ENCODE assay signal across 1 cellular context in the genomic region with DNA sequence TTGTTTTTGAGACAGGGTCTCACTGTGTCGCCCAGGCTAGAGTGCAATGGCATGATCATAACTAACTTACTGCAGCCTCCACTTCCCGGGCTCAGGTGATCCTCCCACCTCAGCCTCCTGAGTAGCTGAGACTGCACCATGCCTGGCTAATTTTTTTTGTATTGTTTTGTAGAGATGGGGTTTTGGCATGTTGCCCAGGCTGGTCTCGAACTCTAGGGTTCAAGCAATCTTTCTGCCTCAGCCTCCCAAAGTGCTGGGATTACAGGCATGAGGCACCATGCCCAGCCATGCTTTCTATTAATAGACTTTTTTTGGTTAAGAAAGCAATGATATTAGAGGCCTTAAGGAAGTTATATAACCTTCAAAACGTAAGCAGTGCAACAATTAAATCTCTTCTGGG.
TF ChIP-seq lines count a peak whose summit lies in the region.

No MANE protein-coding gene starts in this region.

TF ChIP-seq in WTC11, 78 proteins besides CTCF, POLR2A, EP300 and RAD21:
- TF ChIP-seq, protein P1, sequence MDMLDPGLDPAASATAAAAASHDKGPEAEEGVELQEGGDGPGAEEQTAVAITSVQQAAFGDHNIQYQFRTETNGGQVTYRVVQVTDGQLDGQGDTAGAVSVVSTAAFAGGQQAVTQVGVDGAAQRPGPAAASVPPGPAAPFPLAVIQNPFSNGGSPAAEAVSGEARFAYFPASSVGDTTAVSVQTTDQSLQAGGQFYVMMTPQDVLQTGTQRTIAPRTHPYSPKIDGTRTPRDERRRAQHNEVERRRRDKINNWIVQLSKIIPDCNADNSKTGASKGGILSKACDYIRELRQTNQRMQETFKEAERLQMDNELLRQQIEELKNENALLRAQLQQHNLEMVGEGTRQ (CRISPR knock-in tag; IDR thresholded peaks at IDR 0.05): no peak
- TF ChIP-seq, protein P2, sequence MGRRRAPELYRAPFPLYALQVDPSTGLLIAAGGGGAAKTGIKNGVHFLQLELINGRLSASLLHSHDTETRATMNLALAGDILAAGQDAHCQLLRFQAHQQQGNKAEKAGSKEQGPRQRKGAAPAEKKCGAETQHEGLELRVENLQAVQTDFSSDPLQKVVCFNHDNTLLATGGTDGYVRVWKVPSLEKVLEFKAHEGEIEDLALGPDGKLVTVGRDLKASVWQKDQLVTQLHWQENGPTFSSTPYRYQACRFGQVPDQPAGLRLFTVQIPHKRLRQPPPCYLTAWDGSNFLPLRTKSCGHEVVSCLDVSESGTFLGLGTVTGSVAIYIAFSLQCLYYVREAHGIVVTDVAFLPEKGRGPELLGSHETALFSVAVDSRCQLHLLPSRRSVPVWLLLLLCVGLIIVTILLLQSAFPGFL (CRISPR knock-in tag; IDR thresholded peaks at IDR 0.05; ENCODE audit: borderline replicate concordance): no peak
- TF ChIP-seq ZNF121 (CRISPR knock-in tag; IDR thresholded peaks at IDR 0.05) (no peak), SP1 (CRISPR knock-in tag; conservative IDR thresholded peaks at IDR 0.05) (no peak), CREB1 (CRISPR knock-in tag; IDR thresholded peaks at IDR 0.05) (no peak), ZNF396 (CRISPR knock-in tag; IDR thresholded peaks at IDR 0.05; ENCODE audit: borderline replicate concordance) (no peak), ZNF263 (CRISPR knock-in tag; IDR thresholded peaks at IDR 0.05; ENCODE audit: low read depth) (no peak), GRHL2 (CRISPR knock-in tag; IDR thresholded peaks at IDR 0.05; ENCODE audit: insufficient replicate concordance, severe bottlenecking) (no peak), ZNF317 (CRISPR knock-in tag; IDR thresholded peaks at IDR 0.05; ENCODE audit: borderline replicate concordance, low read depth) (no peak), OVOL2 (CRISPR knock-in tag; IDR thresholded peaks at IDR 0.05; ENCODE audit: borderline replicate concordance) (no peak), MXD4 (CRISPR knock-in tag; IDR thresholded peaks at IDR 0.05; ENCODE audit: borderline replicate concordance) (no peak)
- TF ChIP-seq, protein P3, sequence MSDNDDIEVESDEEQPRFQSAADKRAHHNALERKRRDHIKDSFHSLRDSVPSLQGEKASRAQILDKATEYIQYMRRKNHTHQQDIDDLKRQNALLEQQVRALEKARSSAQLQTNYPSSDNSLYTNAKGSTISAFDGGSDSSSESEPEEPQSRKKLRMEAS (CRISPR knock-in tag; IDR thresholded peaks at IDR 0.05): no peak
- TF ChIP-seq, protein P4, sequence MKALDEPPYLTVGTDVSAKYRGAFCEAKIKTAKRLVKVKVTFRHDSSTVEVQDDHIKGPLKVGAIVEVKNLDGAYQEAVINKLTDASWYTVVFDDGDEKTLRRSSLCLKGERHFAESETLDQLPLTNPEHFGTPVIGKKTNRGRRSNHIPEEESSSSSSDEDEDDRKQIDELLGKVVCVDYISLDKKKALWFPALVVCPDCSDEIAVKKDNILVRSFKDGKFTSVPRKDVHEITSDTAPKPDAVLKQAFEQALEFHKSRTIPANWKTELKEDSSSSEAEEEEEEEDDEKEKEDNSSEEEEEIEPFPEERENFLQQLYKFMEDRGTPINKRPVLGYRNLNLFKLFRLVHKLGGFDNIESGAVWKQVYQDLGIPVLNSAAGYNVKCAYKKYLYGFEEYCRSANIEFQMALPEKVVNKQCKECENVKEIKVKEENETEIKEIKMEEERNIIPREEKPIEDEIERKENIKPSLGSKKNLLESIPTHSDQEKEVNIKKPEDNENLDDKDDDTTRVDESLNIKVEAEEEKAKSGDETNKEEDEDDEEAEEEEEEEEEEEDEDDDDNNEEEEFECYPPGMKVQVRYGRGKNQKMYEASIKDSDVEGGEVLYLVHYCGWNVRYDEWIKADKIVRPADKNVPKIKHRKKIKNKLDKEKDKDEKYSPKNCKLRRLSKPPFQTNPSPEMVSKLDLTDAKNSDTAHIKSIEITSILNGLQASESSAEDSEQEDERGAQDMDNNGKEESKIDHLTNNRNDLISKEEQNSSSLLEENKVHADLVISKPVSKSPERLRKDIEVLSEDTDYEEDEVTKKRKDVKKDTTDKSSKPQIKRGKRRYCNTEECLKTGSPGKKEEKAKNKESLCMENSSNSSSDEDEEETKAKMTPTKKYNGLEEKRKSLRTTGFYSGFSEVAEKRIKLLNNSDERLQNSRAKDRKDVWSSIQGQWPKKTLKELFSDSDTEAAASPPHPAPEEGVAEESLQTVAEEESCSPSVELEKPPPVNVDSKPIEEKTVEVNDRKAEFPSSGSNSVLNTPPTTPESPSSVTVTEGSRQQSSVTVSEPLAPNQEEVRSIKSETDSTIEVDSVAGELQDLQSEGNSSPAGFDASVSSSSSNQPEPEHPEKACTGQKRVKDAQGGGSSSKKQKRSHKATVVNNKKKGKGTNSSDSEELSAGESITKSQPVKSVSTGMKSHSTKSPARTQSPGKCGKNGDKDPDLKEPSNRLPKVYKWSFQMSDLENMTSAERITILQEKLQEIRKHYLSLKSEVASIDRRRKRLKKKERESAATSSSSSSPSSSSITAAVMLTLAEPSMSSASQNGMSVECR (CRISPR knock-in tag; IDR thresholded peaks at IDR 0.05; ENCODE audit: borderline replicate concordance): no peak
- TF ChIP-seq, protein P5, sequence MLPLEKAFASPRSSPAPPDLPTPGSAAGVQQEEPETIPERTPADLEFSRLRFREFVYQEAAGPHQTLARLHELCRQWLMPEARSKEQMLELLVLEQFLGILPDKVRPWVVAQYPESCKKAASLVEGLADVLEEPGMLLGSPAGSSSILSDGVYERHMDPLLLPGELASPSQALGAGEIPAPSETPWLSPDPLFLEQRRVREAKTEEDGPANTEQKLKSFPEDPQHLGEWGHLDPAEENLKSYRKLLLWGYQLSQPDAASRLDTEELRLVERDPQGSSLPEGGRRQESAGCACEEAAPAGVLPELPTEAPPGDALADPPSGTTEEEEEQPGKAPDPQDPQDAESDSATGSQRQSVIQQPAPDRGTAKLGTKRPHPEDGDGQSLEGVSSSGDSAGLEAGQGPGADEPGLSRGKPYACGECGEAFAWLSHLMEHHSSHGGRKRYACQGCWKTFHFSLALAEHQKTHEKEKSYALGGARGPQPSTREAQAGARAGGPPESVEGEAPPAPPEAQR (CRISPR knock-in tag; IDR thresholded peaks at IDR 0.05): no peak
- TF ChIP-seq, protein P6, sequence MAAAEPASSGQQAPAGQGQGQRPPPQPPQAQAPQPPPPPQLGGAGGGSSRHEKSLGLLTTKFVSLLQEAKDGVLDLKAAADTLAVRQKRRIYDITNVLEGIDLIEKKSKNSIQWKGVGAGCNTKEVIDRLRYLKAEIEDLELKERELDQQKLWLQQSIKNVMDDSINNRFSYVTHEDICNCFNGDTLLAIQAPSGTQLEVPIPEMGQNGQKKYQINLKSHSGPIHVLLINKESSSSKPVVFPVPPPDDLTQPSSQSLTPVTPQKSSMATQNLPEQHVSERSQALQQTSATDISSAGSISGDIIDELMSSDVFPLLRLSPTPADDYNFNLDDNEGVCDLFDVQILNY (CRISPR knock-in tag; IDR thresholded peaks at IDR 0.05): no peak
- TF ChIP-seq, protein P7, sequence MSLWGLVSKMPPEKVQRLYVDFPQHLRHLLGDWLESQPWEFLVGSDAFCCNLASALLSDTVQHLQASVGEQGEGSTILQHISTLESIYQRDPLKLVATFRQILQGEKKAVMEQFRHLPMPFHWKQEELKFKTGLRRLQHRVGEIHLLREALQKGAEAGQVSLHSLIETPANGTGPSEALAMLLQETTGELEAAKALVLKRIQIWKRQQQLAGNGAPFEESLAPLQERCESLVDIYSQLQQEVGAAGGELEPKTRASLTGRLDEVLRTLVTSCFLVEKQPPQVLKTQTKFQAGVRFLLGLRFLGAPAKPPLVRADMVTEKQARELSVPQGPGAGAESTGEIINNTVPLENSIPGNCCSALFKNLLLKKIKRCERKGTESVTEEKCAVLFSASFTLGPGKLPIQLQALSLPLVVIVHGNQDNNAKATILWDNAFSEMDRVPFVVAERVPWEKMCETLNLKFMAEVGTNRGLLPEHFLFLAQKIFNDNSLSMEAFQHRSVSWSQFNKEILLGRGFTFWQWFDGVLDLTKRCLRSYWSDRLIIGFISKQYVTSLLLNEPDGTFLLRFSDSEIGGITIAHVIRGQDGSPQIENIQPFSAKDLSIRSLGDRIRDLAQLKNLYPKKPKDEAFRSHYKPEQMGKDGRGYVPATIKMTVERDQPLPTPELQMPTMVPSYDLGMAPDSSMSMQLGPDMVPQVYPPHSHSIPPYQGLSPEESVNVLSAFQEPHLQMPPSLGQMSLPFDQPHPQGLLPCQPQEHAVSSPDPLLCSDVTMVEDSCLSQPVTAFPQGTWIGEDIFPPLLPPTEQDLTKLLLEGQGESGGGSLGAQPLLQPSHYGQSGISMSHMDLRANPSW (CRISPR knock-in tag; conservative IDR thresholded peaks at IDR 0.05; ENCODE audit: low read depth): no peak
- TF ChIP-seq, protein P8, sequence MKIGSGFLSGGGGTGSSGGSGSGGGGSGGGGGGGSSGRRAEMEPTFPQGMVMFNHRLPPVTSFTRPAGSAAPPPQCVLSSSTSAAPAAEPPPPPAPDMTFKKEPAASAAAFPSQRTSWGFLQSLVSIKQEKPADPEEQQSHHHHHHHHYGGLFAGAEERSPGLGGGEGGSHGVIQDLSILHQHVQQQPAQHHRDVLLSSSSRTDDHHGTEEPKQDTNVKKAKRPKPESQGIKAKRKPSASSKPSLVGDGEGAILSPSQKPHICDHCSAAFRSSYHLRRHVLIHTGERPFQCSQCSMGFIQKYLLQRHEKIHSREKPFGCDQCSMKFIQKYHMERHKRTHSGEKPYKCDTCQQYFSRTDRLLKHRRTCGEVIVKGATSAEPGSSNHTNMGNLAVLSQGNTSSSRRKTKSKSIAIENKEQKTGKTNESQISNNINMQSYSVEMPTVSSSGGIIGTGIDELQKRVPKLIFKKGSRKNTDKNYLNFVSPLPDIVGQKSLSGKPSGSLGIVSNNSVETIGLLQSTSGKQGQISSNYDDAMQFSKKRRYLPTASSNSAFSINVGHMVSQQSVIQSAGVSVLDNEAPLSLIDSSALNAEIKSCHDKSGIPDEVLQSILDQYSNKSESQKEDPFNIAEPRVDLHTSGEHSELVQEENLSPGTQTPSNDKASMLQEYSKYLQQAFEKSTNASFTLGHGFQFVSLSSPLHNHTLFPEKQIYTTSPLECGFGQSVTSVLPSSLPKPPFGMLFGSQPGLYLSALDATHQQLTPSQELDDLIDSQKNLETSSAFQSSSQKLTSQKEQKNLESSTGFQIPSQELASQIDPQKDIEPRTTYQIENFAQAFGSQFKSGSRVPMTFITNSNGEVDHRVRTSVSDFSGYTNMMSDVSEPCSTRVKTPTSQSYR (CRISPR knock-in tag; IDR thresholded peaks at IDR 0.05): no peak
- TF ChIP-seq, protein P9, sequence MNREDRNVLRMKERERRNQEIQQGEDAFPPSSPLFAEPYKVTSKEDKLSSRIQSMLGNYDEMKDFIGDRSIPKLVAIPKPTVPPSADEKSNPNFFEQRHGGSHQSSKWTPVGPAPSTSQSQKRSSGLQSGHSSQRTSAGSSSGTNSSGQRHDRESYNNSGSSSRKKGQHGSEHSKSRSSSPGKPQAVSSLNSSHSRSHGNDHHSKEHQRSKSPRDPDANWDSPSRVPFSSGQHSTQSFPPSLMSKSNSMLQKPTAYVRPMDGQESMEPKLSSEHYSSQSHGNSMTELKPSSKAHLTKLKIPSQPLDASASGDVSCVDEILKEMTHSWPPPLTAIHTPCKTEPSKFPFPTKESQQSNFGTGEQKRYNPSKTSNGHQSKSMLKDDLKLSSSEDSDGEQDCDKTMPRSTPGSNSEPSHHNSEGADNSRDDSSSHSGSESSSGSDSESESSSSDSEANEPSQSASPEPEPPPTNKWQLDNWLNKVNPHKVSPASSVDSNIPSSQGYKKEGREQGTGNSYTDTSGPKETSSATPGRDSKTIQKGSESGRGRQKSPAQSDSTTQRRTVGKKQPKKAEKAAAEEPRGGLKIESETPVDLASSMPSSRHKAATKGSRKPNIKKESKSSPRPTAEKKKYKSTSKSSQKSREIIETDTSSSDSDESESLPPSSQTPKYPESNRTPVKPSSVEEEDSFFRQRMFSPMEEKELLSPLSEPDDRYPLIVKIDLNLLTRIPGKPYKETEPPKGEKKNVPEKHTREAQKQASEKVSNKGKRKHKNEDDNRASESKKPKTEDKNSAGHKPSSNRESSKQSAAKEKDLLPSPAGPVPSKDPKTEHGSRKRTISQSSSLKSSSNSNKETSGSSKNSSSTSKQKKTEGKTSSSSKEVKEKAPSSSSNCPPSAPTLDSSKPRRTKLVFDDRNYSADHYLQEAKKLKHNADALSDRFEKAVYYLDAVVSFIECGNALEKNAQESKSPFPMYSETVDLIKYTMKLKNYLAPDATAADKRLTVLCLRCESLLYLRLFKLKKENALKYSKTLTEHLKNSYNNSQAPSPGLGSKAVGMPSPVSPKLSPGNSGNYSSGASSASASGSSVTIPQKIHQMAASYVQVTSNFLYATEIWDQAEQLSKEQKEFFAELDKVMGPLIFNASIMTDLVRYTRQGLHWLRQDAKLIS (CRISPR knock-in tag; IDR thresholded peaks at IDR 0.05; ENCODE audit: borderline replicate concordance): no peak
- TF ChIP-seq, protein P10, sequence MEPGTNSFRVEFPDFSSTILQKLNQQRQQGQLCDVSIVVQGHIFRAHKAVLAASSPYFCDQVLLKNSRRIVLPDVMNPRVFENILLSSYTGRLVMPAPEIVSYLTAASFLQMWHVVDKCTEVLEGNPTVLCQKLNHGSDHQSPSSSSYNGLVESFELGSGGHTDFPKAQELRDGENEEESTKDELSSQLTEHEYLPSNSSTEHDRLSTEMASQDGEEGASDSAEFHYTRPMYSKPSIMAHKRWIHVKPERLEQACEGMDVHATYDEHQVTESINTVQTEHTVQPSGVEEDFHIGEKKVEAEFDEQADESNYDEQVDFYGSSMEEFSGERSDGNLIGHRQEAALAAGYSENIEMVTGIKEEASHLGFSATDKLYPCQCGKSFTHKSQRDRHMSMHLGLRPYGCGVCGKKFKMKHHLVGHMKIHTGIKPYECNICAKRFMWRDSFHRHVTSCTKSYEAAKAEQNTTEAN (CRISPR knock-in tag; IDR thresholded peaks at IDR 0.05): no peak
